14 cellular contexts compared by ENCODE assay signal in genomic region chr12:175250-175649, GRCh38. TPM values are rescaled to one million over a fixed set of nuclear protein-coding genes. Genes with fewer than 3 reads are reported as not detected.
A peak's percentile ranks its signal among the peaks of the same experiment; 100 is the strongest.
DNase-seq lines count a peak whose midpoint lies in the region; ATAC-seq lines count a peak whose summit lies in the region.
"Had no signal": no experiment of that assay in that cellular context is flagged by ENCODE, and none has a peak within 500 bp of the region (broad histone marks: within the 10 kb centered on the region; RNA-seq: fewer than 3 reads in every experiment).

No MANE protein-coding gene starts in this region.

- intact Hi-C loops in Right ventricle myocardium inferior (cut with DNase I): no loop called here
- intact Hi-C loops in cardiac septum (cut with DNase I): no loop called here

- H3K27ac ChIP-seq in angular gyrus (ENCODE audit: low read depth, low read length): peak overlapping the region; percentile 70
- H3K27ac ChIP-seq: SK-N-MC had no signal

- DNase-seq in Right ventricle myocardium inferior (ENCODE audit: missing footprints) (peak; percentile 76), cardiac septum (ENCODE audit: low spot score) (no peak), kidney tubule cell (ENCODE audit: low spot score) (peak; percentile 19), DMS114 treated with DMSO at 0.1 percent for 48 hours (lab: John Stamatoyannopoulos, UW; ENCODE audit: unreplicated experiment) (no peak)
- no peak for DNase-seq in activated CD4-positive, CD25-positive, alpha-beta regulatory T cell (lab: John Stamatoyannopoulos, UW)
- DNase-seq in stimulated activated CD4-positive, alpha-beta T cell treated with anti-CD3 and anti-CD28 coated beads, Interleukin-12 subunit alpha, Interleukin-12 subunit beta, amount 100 ng/mL, for 4 hours: no peak
- DNase-seq: activated CD8-positive, alpha-beta T cell treated with anti-CD3 and anti-CD28 coated beads, Interleukin-2, amount 10 ng/mL, durations not matched to agents 7 days and 5 days; activated effector memory CD4-positive, alpha-beta T cell treated with anti-CD3 and anti-CD28 coated beads, Interleukin-2, amount 50 U/mL, for 16 hours; effector CD4-positive, alpha-beta T cell; mesendoderm; stimulated activated naive CD4-positive, alpha-beta T cell treated with Interleukin-2 at 50 U/mL for 16 hours had no signal

- peak; percentile 56 for ATAC-seq in Right ventricle myocardium inferior
- no peak for ATAC-seq in GM19324 (IDR thresholded peaks at IDR 0.05; ENCODE audit: low FRiP score, unreplicated experiment)
- ATAC-seq: activated CD8-positive, alpha-beta T cell treated with anti-CD3 and anti-CD28 coated beads, Interleukin-2, amount 10 ng/mL, durations not matched to agents 7 days and 5 days had no signal

RNA-seq across cellular contexts. Expression of gene SLC6A12, which starts 38.7 kb away (rescaled TPM):
- total RNA-seq in Right ventricle myocardium inferior (0.68 TPM), cardiac septum (2.7 TPM)
- total RNA-seq: activated CD8-positive, alpha-beta T cell treated with anti-CD3 and anti-CD28 coated beads, Interleukin-2, amount 10 ng/mL, durations not matched to agents 7 days and 5 days had no signal

Comparison
In these comparisons a context has a peak if more than half of its experiments do, and no peak if none do; other contexts are left out.
1. DNase-seq: peak in Right ventricle myocardium inferior (single experiment) and kidney tubule cell (single experiment); none in cardiac septum (single experiment), DMS114 treated with DMSO at 0.1 percent for 48 hours (single experiment), activated CD4-positive, CD25-positive, alpha-beta regulatory T cell (0 of 4) and stimulated activated CD4-positive, alpha-beta T cell treated with anti-CD3 and anti-CD28 coated beads, Interleukin-12 subunit alpha, Interleukin-12 subunit beta, amount 100 ng/mL, for 4 hours (single experiment).